In the genomic region with DNA sequence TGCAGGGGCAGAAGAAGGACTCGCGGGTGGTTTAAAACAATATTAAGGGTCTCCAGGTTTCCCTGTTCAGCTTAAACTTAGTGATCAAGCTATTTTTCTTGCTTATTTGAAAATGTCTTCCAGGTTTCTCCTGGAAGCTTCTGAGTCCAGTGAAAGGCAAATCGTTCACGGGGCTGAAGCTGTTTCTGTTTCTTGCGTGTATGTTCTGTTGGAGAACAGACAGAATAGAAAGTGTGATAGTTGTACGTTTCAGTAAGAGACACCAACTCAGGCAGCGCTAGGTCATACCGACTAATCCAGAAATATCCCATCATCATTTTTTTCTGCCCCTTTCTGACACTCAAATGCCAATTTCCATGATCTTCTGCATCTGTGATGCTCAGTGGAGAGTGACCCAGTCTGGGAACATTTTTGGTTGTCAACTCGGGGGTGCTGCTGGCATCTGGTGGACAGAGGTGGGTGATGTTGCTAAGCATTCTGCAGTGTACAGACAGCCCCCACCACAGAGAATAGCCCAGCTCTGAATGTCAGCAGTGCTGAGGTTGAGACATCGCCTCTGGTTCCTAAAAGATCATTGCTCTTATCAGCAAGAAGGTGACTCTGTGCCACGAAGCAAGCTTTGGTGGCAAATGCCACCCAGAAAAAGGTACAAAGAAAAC, we compare ENCODE assay signal across 8 cellular contexts. TPM values are rescaled to one million over a fixed set of nuclear protein-coding genes. Genes with fewer than 3 reads are reported as not detected.
DNase-seq lines count a peak whose midpoint lies in the region; ATAC-seq, FAIRE-seq and TF ChIP-seq lines count a peak whose summit lies in the region.

No MANE protein-coding gene starts in this region.

- no peaks in the 10 kb centered on the region for H3K4me1 ChIP-seq in pancreas

- intact Hi-C loops in CD4-positive, alpha-beta T cell (cut with DNase I, micrococcal nuclease): loop anchor here (1.0 to 2.0 kb wide), 2 partner anchors 14 to 40 kb away; no protein-coding TSS in a partner anchor
- intact Hi-C loops in pancreas (cut with DNase I): no loop called here

- H3K27me3 ChIP-seq in CD4-positive, alpha-beta T cell (ENCODE audit: control insufficient read depth, insufficient read depth, low read length): no peaks in the 10 kb centered on the region
- no peaks in the 10 kb centered on the region for H3K27me3 ChIP-seq in pancreas

- FAIRE-seq in pancreas (lab: Jason Lieb, UNC): no peak

- no peaks in the 10 kb centered on the region for H3K9me3 Mint-ChIP-seq in CD4-positive, alpha-beta T cell

- H3K27ac ChIP-seq in CD4-positive, alpha-beta T cell (ENCODE audit: low read depth, low read length): peak overlapping the region; percentile 77
- H3K27ac ChIP-seq in adipose tissue (ENCODE audit: low read depth, low read length) (peak overlapping the region; percentile 57), pancreas (peak overlapping the region in 2 of 4 donors; percentile 37 to 48)

- H3K4me3 ChIP-seq in pancreas: no peak overlapping the region

- H3K4me3 Mint-ChIP-seq in CD4-positive, alpha-beta T cell: peak overlapping the region; percentile 92

- WGBS in adipose tissue, 3 donors: 33 to 53% (median 36%) methylated on average over 11 of the region's 11 CpGs
- WGBS in pancreas, 2 donors: 50 to 57% methylated on average over 11 of the region's 11 CpGs

- POLR2A ChIA-PET in CD4-positive, alpha-beta T cell (lab: Charles Lee): interaction anchor here (0.6 to 31.1 kb wide), 26 partner anchors 10 to 950 kb away, joined by 3 to 3819 read pairs (median 6); a partner anchor contains a TSS

- peaks cover 24% of the 10 kb centered on the region for H3K27me3 Mint-ChIP-seq in CD4-positive, alpha-beta T cell

- no peak for TF ChIP-seq CTCF in CD4-positive, alpha-beta T cell (IDR thresholded peaks at IDR 0.05)
- no peak for TF ChIP-seq CTCF in pancreas (IDR thresholded peaks at IDR 0.05)

- H3K36me3 ChIP-seq in pancreas: no peaks in the 10 kb centered on the region

- ATAC-seq in CD4-positive, alpha-beta T cell (ENCODE audit: poor library complexity): peak; percentile 22
- no peak for ATAC-seq in GM18858 (IDR thresholded peaks at IDR 0.05; ENCODE audit: unreplicated experiment)
- ATAC-seq in HG02642 (IDR thresholded peaks at IDR 0.05; ENCODE audit: poor library complexity, unreplicated experiment): no peak
- ATAC-seq in pancreas: no peak

- peak; percentile 41 to 79 (median 57) for DNase-seq in CD4-positive, alpha-beta T cell
- DNase-seq in NCI-H69 (lab: John Stamatoyannopoulos, UW): peak; percentile 16
- DNase-seq in myocyte (ENCODE audit: low read depth): peak; percentile 25
- no peak for DNase-seq in GM19238 (ENCODE audit: insufficient read length, low spot score)
- no peak for DNase-seq in pancreas

- peaks cover 55% of the 10 kb centered on the region for H3K4me1 Mint-ChIP-seq in CD4-positive, alpha-beta T cell (ENCODE audit: low read depth)

- H3K9me3 ChIP-seq in CD4-positive, alpha-beta T cell (ENCODE audit: control insufficient read depth, low read length): no peaks in the 10 kb centered on the region
- H3K9me3 ChIP-seq in pancreas: no peaks in the 10 kb centered on the region

- CTCF ChIA-PET in CD4-positive, alpha-beta T cell (lab: Charles Lee): interaction anchor here (0.9 to 5.5 kb wide), 10 partner anchors 12 to 82 kb away, joined by 3 to 106 read pairs (median 11); no protein-coding TSS in a partner anchor

- peak overlapping the region; percentile 97 for H3K27ac Mint-ChIP-seq in CD4-positive, alpha-beta T cell

- H3K36me3 Mint-ChIP-seq in CD4-positive, alpha-beta T cell (ENCODE audit: low read depth): peaks cover 51% of the 10 kb centered on the region

RNA-seq across cellular contexts. Expression of a gene that starts 4.3 kb away (rescaled TPM):
- total RNA-seq in CD4-positive, alpha-beta T cell: 1,000 to 10,000 TPM; 1,201 to 1,291 TPM
- polyA plus RNA-seq in adipose tissue: 100 to 1,000 TPM in 1 of 3 donors, 10 to 100 TPM in 2; 16.4 to 136 (median 54.7) TPM
- total RNA-seq in myocyte: 9.2 and 13.7 TPM in 2 replicates
- 27.8 TPM for polyA plus RNA-seq in myocyte (2012)
- 10 to 100 TPM in 2 of 6 donors, 1 to 10 TPM in 4; 3.1 to 12.0 (median 5.8) TPM for total RNA-seq in pancreas
- polyA plus RNA-seq in pancreas: 1 to 10 TPM; 3.4 to 3.7 TPM

Comparison
In these comparisons a context has a peak if more than half of its experiments do, and no peak if none do; other contexts are left out.
1. DNase-seq: peak in CD4-positive, alpha-beta T cell (10 of 10), NCI-H69 (single experiment) and myocyte (single experiment); none in GM19238 (single experiment) and pancreas (0 of 6).
2. RNA of a gene that starts 4.3 kb away (total RNA-seq): 1,201 to 1,291 TPM in CD4-positive, alpha-beta T cell; 9.2 to 13.7 TPM in myocyte and 3.1 to 12.0 TPM in pancreas; every median in the first group is over 10 times any median in the second.
3. intact Hi-C loops: an anchor here in CD4-positive, alpha-beta T cell (1.0 to 2.0 kb wide); none called in pancreas.